8 cellular contexts compared by ENCODE assay signal in the genomic region with DNA sequence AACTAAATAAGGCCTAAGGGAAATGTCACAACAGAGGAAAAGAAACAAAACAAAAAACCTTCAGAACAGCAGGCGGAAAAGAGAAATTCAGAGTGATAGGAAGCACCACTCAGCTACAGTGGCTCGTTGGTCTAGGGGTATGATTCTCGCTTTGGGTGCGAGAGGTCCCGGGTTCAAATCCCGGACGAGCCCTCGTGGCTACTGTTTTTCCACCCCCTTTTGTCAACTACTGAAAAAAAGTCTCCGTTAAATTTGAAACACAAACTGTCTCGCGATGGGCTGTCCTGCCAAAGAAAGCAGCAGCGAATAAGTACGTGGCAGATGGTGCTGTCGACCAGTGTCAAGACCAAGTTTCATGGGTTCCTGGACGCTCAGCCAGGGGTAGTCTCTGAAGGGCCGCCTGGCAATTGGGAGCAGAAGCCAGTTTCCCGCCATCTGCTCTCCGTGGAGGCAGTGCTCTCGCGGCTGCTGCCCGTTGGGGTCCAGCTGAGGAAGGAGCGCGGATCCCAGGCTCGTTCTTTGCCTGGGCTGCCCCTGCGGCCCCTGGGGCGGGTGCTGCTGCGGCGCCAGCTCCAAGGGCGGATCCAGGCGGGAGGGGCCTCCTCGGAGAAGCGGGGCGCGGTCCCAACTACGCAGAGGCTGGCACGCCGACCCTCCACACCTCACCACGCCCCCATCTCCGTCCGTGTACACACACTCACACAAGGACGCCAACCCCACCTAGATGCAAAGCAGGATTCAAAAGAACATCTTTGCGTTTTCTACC. TPM values are rescaled to one million over a fixed set of nuclear protein-coding genes. Genes with fewer than 3 reads are reported as not detected.
DNase-seq lines count a peak whose midpoint lies in the region; TF ChIP-seq lines count a peak whose summit lies in the region.

Gene RNASE4, plus strand, starts transcription at position 665 of the 766 bp plus-strand sequence. CDS start 14,812 bp downstream, outside the sequence.

- DNase-seq in BJ (ENCODE audit: low read depth) (no peak), HT1080 (ENCODE audit: low read depth) (peak; percentile 93), SK-MEL-5 (ENCODE audit: low read depth, low spot score) (peak; percentile 88), globus pallidus (ENCODE audit: low spot score) (peak; percentile 79), occipital lobe (lab: John Stamatoyannopoulos, UW) (peak; percentile 71)
- peak; percentile 81 for DNase-seq in activated naive CD4-positive, alpha-beta T cell treated with anti-CD3 and anti-CD28 coated beads, Interleukin-2, amount 10 ng/mL, durations not matched to agents 7 days and 5 days

- no peaks in the 10 kb centered on the region for H3K9me3 Mint-ChIP-seq in activated naive CD4-positive, alpha-beta T cell treated with anti-CD3 and anti-CD28 coated beads, Interleukin-2, amount 10 ng/mL, durations not matched to agents 7 days and 5 days

- H3K4me1 Mint-ChIP-seq in activated naive CD4-positive, alpha-beta T cell treated with anti-CD3 and anti-CD28 coated beads, Interleukin-2, amount 10 ng/mL, durations not matched to agents 7 days and 5 days = peaks cover 31% of the 10 kb centered on the region

- H3K27me3 Mint-ChIP-seq in activated naive CD4-positive, alpha-beta T cell treated with anti-CD3 and anti-CD28 coated beads, Interleukin-2, amount 10 ng/mL, durations not matched to agents 7 days and 5 days = peaks cover 8% of the 10 kb centered on the region

- H3K4me3 Mint-ChIP-seq in activated naive CD4-positive, alpha-beta T cell treated with anti-CD3 and anti-CD28 coated beads, Interleukin-2, amount 10 ng/mL, durations not matched to agents 7 days and 5 days = no peak within 1 kb of the TSS

- peak within 1 kb of the TSS; percentile 42 for H3K27ac Mint-ChIP-seq in activated naive CD4-positive, alpha-beta T cell treated with anti-CD3 and anti-CD28 coated beads, Interleukin-2, amount 10 ng/mL, durations not matched to agents 7 days and 5 days

- H3K36me3 ChIP-seq in BJ (ENCODE audit: control insufficient read depth, insufficient read depth, low read length) = no peaks in the 10 kb centered on the region

- H3K27me3 ChIP-seq in BJ (ENCODE audit: control insufficient read depth, insufficient read depth, low read length) = no peaks in the 10 kb centered on the region

- peak; percentile 36 for TF ChIP-seq POLR2A in GM19193 (IDR thresholded peaks at IDR 0.05; ENCODE audit: extremely low read depth, insufficient read depth, insufficient read length)

- TF ChIP-seq CTCF in BJ (IDR thresholded peaks at IDR 0.05; ENCODE audit: insufficient read depth, low read depth, low read length) = no peak
- no peak for TF ChIP-seq CTCF in subcutaneous adipose tissue (IDR thresholded peaks at IDR 0.05; ENCODE audit: low read depth)

- peak within 1 kb of the TSS; percentile 79 for H3K4me3 ChIP-seq in BJ (ENCODE audit: low read depth, low read length)

- in situ Hi-C loops in SK-MEL-5 (cut with HindIII; ENCODE audit: low pct_unique_long_range_greater_than_20kb, low sequenced_read_pairs) = no loop called here

- CTCF ChIA-PET in BJ (lab: Yijun Ruan, JAX) = interaction anchor here (1.0 to 3.7 kb wide), 9 partner anchors 12 to 356 kb away, joined by 3 to 18 read pairs (median 7); no protein-coding TSS in a partner anchor
- CTCF ChIA-PET in activated naive CD4-positive, alpha-beta T cell treated with anti-CD3 and anti-CD28 coated beads, Interleukin-2, amount 10 ng/mL, durations not matched to agents 7 days and 5 days (lab: Charles Lee) = interaction anchor here (0.9 to 5.0 kb wide), 14 partner anchors 13 to 287 kb away, joined by 3 to 37 read pairs (median 6); no protein-coding TSS in a partner anchor

- H3K36me3 Mint-ChIP-seq in activated naive CD4-positive, alpha-beta T cell treated with anti-CD3 and anti-CD28 coated beads, Interleukin-2, amount 10 ng/mL, durations not matched to agents 7 days and 5 days = no peaks in the 10 kb centered on the region

- POLR2A ChIA-PET in BJ (lab: Charles Lee) = interaction anchor here (0.9 kb wide), 1 partner anchor 341 kb away, joined by 4 read pairs; the partner anchor contains the start of gene PARP2

RNA-seq across cellular contexts. Expression of gene RNASE4, which starts in this region (rescaled TPM):
- 38.6 and 42.4 TPM in 2 replicates for polyA plus RNA-seq in BJ (2011; rRNA removed)
- polyA minus RNA-seq in BJ (2011; rRNA and poly(A)+ RNA removed) = 11.9 and 16.1 TPM in 2 replicates
- total RNA-seq in HT1080 (2014; rRNA removed; shearing (Covaris generic)) = 0.82 and 0.87 TPM in 2 replicates
- polyA plus RNA-seq in HT1080 (2015; cell fraction: cytosol; rRNA removed) = 0.64 and 1.3 TPM in 2 replicates
- polyA plus RNA-seq in HT1080 (2015; cell fraction: nucleus; rRNA removed) = 0.66 and 3.1 TPM in 2 replicates
- 0.82 and 2.7 TPM in 2 replicates for total RNA-seq in SK-MEL-5 (2014; rRNA removed; shearing (Covaris generic))
- polyA plus RNA-seq in SK-MEL-5 (2015; cell fraction: cytosol; rRNA removed) = 2.9 and 6.4 TPM in 2 replicates
- 0.95 TPM in 1 of 2 replicates, not detected in the other for polyA plus RNA-seq in SK-MEL-5 (2015; cell fraction: nucleus; rRNA removed)
- total RNA-seq in occipital lobe (2.2 TPM), subcutaneous adipose tissue (100 to 1,000 TPM; 171 to 355 (median 289) TPM)

Comparison
In these comparisons a context has a peak if more than half of its experiments do, and no peak if none do; other contexts are left out.
1. RNA of gene RNASE4 (total RNA-seq): 171 to 355 TPM in subcutaneous adipose tissue; 2.2 TPM in occipital lobe (single experiment), 0.82 to 0.87 TPM in HT1080 and 0.82 to 2.7 TPM in SK-MEL-5; every median in the first group is over 10 times any median in the second.